ENCODE assay signal across 25 cellular contexts in genomic region chr3:149283401-149283800, GRCh38. TPM values are rescaled to one million over a fixed set of nuclear protein-coding genes. Genes with fewer than 3 reads are reported as not detected.
DNase-seq lines count a peak whose midpoint lies in the region; ATAC-seq and TF ChIP-seq lines count a peak whose summit lies in the region.
"Had no signal": no experiment of that assay in that cellular context is flagged by ENCODE, and none has a peak within 500 bp of the region (broad histone marks: within the 10 kb centered on the region; RNA-seq: fewer than 3 reads in every experiment).

No MANE protein-coding gene starts in this region.

- H3K9me3 ChIP-seq in PC-9 (ENCODE audit: insufficient read depth, low read depth) = no peaks in the 10 kb centered on the region
- H3K9me3 ChIP-seq: SK-N-SH had no signal

- H3K4me3 Mint-ChIP-seq in mesothelial cell of epicardium (no peak overlapping the region), type B pancreatic cell (peak overlapping the region; percentile 53)
- H3K4me3 Mint-ChIP-seq: CD8-positive, alpha-beta T cell had no signal

- no peak overlapping the region for H2AFZ ChIP-seq in PC-9

- H3K4me3 ChIP-seq in PC-9 = no peak overlapping the region
- H3K4me3 ChIP-seq: GM12878 had no signal

- CTCF ChIA-PET in PC-9 (lab: Charles Lee) = no interaction called here

- ATAC-seq in GM21528 (IDR thresholded peaks at IDR 0.05; ENCODE audit: low FRiP score, unreplicated experiment) = no peak
- ATAC-seq: CD8-positive, alpha-beta T cell; GM12878; HepG2 had no signal

- TF ChIP-seq CTCF in C4-2B (conservative IDR thresholded peaks at IDR 0.05) (no peak), PC-9 (conservative IDR thresholded peaks at IDR 0.05) (no peak), mesothelial cell of epicardium (IDR thresholded peaks at IDR 0.05; ENCODE audit: unreplicated experiment) (no peak), type B pancreatic cell (conservative IDR thresholded peaks at IDR 0.05) (no peak)

- no TSS peak for BruUV-seq in PC-9 (replicated peaks; lab: Mats Ljungman, UMichigan)

- H3K4me2 ChIP-seq in PC-9 = no peak overlapping the region
- H3K4me2 ChIP-seq: SK-N-SH had no signal

- no peaks in the 10 kb centered on the region; the same call in 1 of the 2 replicates for H4K20me1 ChIP-seq in PC-9 (ENCODE audit: insufficient read depth)

- H3K27ac ChIP-seq in C4-2B = peak overlapping the region; percentile 100
- 0 out of 2 replicates have a peak overlapping the region, but pooled peaks have one; percentile 8 for H3K27ac ChIP-seq in PC-9

- H3K4me1 Mint-ChIP-seq in mesothelial cell of epicardium (peaks cover 17% of the 10 kb centered on the region), type B pancreatic cell (ENCODE audit: unreplicated experiment) (peaks cover 5% of the 10 kb centered on the region)

- H3K27ac Mint-ChIP-seq in mesothelial cell of epicardium (peak overlapping the region; percentile 89), type B pancreatic cell (peak overlapping the region; percentile 84)
- H3K27ac Mint-ChIP-seq: CD8-positive, alpha-beta T cell had no signal

- intact Hi-C loops in PC-9 (cut with micrococcal nuclease; ENCODE audit: unreplicated experiment) = no loop called here

- H3K79me2 ChIP-seq in PC-9 (ENCODE audit: low read depth) = no peaks in the 10 kb centered on the region

- H3K9me3 Mint-ChIP-seq in mesothelial cell of epicardium = peaks cover 11% of the 10 kb centered on the region
- H3K9me3 Mint-ChIP-seq in type B pancreatic cell = peaks cover 5% of the 10 kb centered on the region
- H3K9me3 Mint-ChIP-seq: CD8-positive, alpha-beta T cell had no signal

- H3K27me3 Mint-ChIP-seq in mesothelial cell of epicardium (ENCODE audit: low read depth) = no peaks in the 10 kb centered on the region
- no peaks in the 10 kb centered on the region for H3K27me3 Mint-ChIP-seq in type B pancreatic cell

- no peaks in the 10 kb centered on the region for H3K36me3 ChIP-seq in PC-9 (ENCODE audit: low read depth)

- H3K27me3 ChIP-seq in PC-9 (ENCODE audit: insufficient read depth, low read depth) = no peaks in the 10 kb centered on the region

- DNase-seq in PC-9 = no peak
- DNase-seq in mesothelial cell of epicardium (ENCODE audit: low spot score in 2 of 2, unreplicated experiment in 2 of 2) = no peak
- no peak for DNase-seq in type B pancreatic cell (ENCODE audit: extremely low spot score, unreplicated experiment)
- no peak for DNase-seq in stimulated activated CD8-positive, alpha-beta memory T cell treated with anti-CD3 and anti-CD28 coated beads, Interleukin-4, amount 100 ng/mL, for 48 hours
- no peak for DNase-seq in effector CD4-positive, alpha-beta T cell
- DNase-seq: C1 segment of cervical spinal cord; CD8-positive, alpha-beta T cell; DMS 273 treated with DMSO at 0.1 percent for 48 hours; DMS79; EL; GDM1; Karpas-422; MV-4-11; NCI-H1105 treated with DMSO at 0.1 percent for 48 hours; NCI-H146; NCI-H1930; NCI-H2227 treated with DMSO at 0.1 percent for 48 hours; NCI-H526 treated with DMSO at 0.1 percent for 48 hours; SK-N-SH; SW 1271 had no signal

- peaks cover 13% of the 10 kb centered on the region for H3K4me1 ChIP-seq in PC-9 (replicated peaks; ENCODE audit: insufficient read depth)

- H3K36me3 Mint-ChIP-seq in mesothelial cell of epicardium (peaks cover 2% of the 10 kb centered on the region), type B pancreatic cell (peaks cover 4% of the 10 kb centered on the region)
- H3K36me3 Mint-ChIP-seq: CD8-positive, alpha-beta T cell had no signal

- H3K9me2 ChIP-seq in PC-9 (ENCODE audit: insufficient read depth) = no peaks in the 10 kb centered on the region
- H3K9me2 ChIP-seq: SK-N-SH had no signal

- no peaks in the 10 kb centered on the region for H3F3A ChIP-seq in PC-9 (ENCODE audit: insufficient read depth, low read depth)

- POLR2A ChIA-PET in PC-9 (lab: Charles Lee; ENCODE audit: unreplicated experiment) = no interaction called here

RNA-seq across cellular contexts. Expression of gene TM4SF18, which starts 50.0 kb away (rescaled TPM):
- total RNA-seq in PC-9 (2021) (not detected in 2 replicates), mesothelial cell of epicardium (0.13 to 0.14 TPM in 2 of 3 replicates, not detected in the other), type B pancreatic cell (ENCODE audit: low replicate concordance) (0.33 TPM in 1 of 2 replicates, not detected in the other)
- total RNA-seq: CD8-positive, alpha-beta T cell; GM12878; HepG2; HT-29 had no signal
